Comparison of ENCODE assay signal across 37 cellular contexts in genomic region chr14:29191092-29191491, GRCh38.
"Had no signal": no experiment of that assay in that cellular context is flagged by ENCODE, and none has a peak within 500 bp of the region (broad histone marks: within the 10 kb centered on the region; RNA-seq: fewer than 3 reads in every experiment).

No MANE protein-coding gene starts in this region.

- H3K27me3 Mint-ChIP-seq: activated naive CD4-positive, alpha-beta T cell treated with anti-CD3 and anti-CD28 coated beads, Interleukin-2, amount 10 ng/mL, durations not matched to agents 7 days and 5 days; activated naive CD4-positive, alpha-beta T cell treated with anti-CD3 and anti-CD28 coated beads, Interleukin-2, amount 50 U/mL, for 24 hours; activated naive CD8-positive, alpha-beta T cell; activated naive CD8-positive, alpha-beta T cell treated with anti-CD3 and anti-CD28 coated beads for 36 hours; activated naive CD8-positive, alpha-beta T cell treated with anti-CD3 and anti-CD28 coated beads, Interleukin-2, amount 10 ng/mL, durations not matched to agents 7 days and 5 days; activated naive CD8-positive, alpha-beta T cell treated with anti-CD3 and anti-CD28 coated beads, Interleukin-2, amount 50 U/mL, for 24 hours; activated T-cell treated with anti-CD3 and anti-CD28 coated beads, Interleukin-2, amount 50 U/mL, for 24 hours; activated T-helper 17 cell treated with anti-CD3 and anti-CD28 coated beads, Interleukin-2, amount 50 U/mL, for 72 hours; brain; central memory CD8-positive, alpha-beta T cell had no signal

- H3K27ac ChIP-seq: adrenal gland, ascending aorta, body of pancreas, brain microvascular endothelial cell, breast epithelium, cardiac muscle cell had no signal

- H3K36me3 Mint-ChIP-seq: activated naive CD4-positive, alpha-beta T cell treated with anti-CD3 and anti-CD28 coated beads, Interleukin-2, amount 10 ng/mL, durations not matched to agents 7 days and 5 days; activated naive CD4-positive, alpha-beta T cell treated with anti-CD3 and anti-CD28 coated beads, Interleukin-2, amount 50 U/mL, for 24 hours; activated naive CD8-positive, alpha-beta T cell; activated naive CD8-positive, alpha-beta T cell treated with anti-CD3 and anti-CD28 coated beads for 36 hours; activated naive CD8-positive, alpha-beta T cell treated with anti-CD3 and anti-CD28 coated beads, Interleukin-2, amount 10 ng/mL, durations not matched to agents 7 days and 5 days; brain had no signal

- H3K4me3 Mint-ChIP-seq: activated naive CD4-positive, alpha-beta T cell treated with anti-CD3 and anti-CD28 coated beads for 36 hours; activated naive CD4-positive, alpha-beta T cell treated with anti-CD3 and anti-CD28 coated beads, Interleukin-2, amount 10 ng/mL, durations not matched to agents 7 days and 5 days; activated naive CD4-positive, alpha-beta T cell treated with anti-CD3 and anti-CD28 coated beads, Interleukin-2, amount 50 U/mL, for 24 hours; activated naive CD8-positive, alpha-beta T cell; activated naive CD8-positive, alpha-beta T cell treated with anti-CD3 and anti-CD28 coated beads for 36 hours; activated naive CD8-positive, alpha-beta T cell treated with anti-CD3 and anti-CD28 coated beads, Interleukin-2, amount 10 ng/mL, durations not matched to agents 7 days and 5 days; activated naive CD8-positive, alpha-beta T cell treated with anti-CD3 and anti-CD28 coated beads, Interleukin-2, amount 50 U/mL, for 24 hours; activated T-cell treated with anti-CD3 and anti-CD28 coated beads, Interleukin-2, amount 50 U/mL, for 24 hours; activated T-cell treated with anti-CD3 and anti-CD28 coated beads, Interleukin-2, amount 50 U/mL, for 4 hours; activated T-cell treated with anti-CD3 and anti-CD28 coated beads, Interleukin-2, amount 50 U/mL, for 72 hours; activated T-helper 1 cell treated with anti-CD3 and anti-CD28 coated beads, Interleukin-12 subunit alpha, Interleukin-12 subunit beta, Interleukin-2, Interleukin-4 antibody, amounts not matched to agents 30 ng/mL and 10 ng/mL and 1 ng/mL, durations not matched to agents 14 hours and 24 hours and 36 hours; activated T-helper 17 cell treated with anti-CD3 and anti-CD28 coated beads, Interleukin-2, amount 50 U/mL, for 72 hours; brain; central memory CD8-positive, alpha-beta T cell had no signal

- H3K4me1 ChIP-seq: adrenal gland, ascending aorta, body of pancreas, breast epithelium had no signal

- H3K4me3 ChIP-seq: adrenal gland, ascending aorta, body of pancreas, breast epithelium, cardiac muscle cell had no signal

- H3K9me3 Mint-ChIP-seq: central memory CD8-positive, alpha-beta T cell had no signal

- DNase-seq: activated effector memory CD4-positive, alpha-beta T cell treated with anti-CD3 and anti-CD28 coated beads, Interleukin-2, amount 50 U/mL, for 16 hours; activated effector memory CD4-positive, alpha-beta T cell treated with Interleukin-2 at 50 U/mL for 16 hours; activated gamma-delta T cell; activated gamma-delta T cell treated with Interleukin-2 at 50 U/mL for 16 hours; activated naive CD4-positive, alpha-beta T cell; activated naive CD4-positive, alpha-beta T cell treated with anti-CD3 and anti-CD28 coated beads for 36 hours; activated naive CD4-positive, alpha-beta T cell treated with anti-CD3 and anti-CD28 coated beads, Interleukin-2, amount 10 ng/mL, durations not matched to agents 7 days and 5 days; activated naive CD4-positive, alpha-beta T cell treated with anti-CD3 and anti-CD28 coated beads, Interleukin-2, amount 50 U/mL, for 16 hours; activated naive CD4-positive, alpha-beta T cell treated with Interleukin-2 at 50 U/mL for 16 hours; activated naive CD8-positive, alpha-beta T cell treated with anti-CD3 and anti-CD28 coated beads for 36 hours; activated naive CD8-positive, alpha-beta T cell treated with anti-CD3 and anti-CD28 coated beads, Interleukin-2, amount 10 ng/mL, durations not matched to agents 7 days and 5 days; activated naive CD8-positive, alpha-beta T cell treated with anti-CD3 and anti-CD28 coated beads, Interleukin-2, amount 50 U/mL, for 24 hours; activated T-cell treated with anti-CD3 and anti-CD28 coated beads, Interleukin-2, amount 50 U/mL, for 24 hours; activated T-cell treated with anti-CD3 and anti-CD28 coated beads, Interleukin-2, amount 50 U/mL, for 4 hours; activated T-cell treated with anti-CD3 and anti-CD28 coated beads, Interleukin-2, amount 50 U/mL, for 48 hours; activated T-cell treated with anti-CD3 and anti-CD28 coated beads, Interleukin-2, amount 50 U/mL, for 72 hours; adrenal gland; amniotic stem cell; amygdala; anterior cingulate cortex; aorta; body of pancreas; brain microvascular endothelial cell; caudate nucleus; central memory CD4-positive, alpha-beta T cell; cerebellar nuclear complex had no signal

- H3K27me3 ChIP-seq: adrenal gland, ascending aorta, body of pancreas, brain microvascular endothelial cell, breast epithelium, cardiac muscle cell had no signal

- H3K27ac Mint-ChIP-seq: activated naive CD4-positive, alpha-beta T cell treated with anti-CD3 and anti-CD28 coated beads for 36 hours; activated naive CD4-positive, alpha-beta T cell treated with anti-CD3 and anti-CD28 coated beads, Interleukin-2, amount 10 ng/mL, durations not matched to agents 7 days and 5 days; activated naive CD4-positive, alpha-beta T cell treated with anti-CD3 and anti-CD28 coated beads, Interleukin-2, amount 50 U/mL, for 24 hours; activated naive CD4-positive, alpha-beta T cell treated with anti-CD3 and anti-CD28 coated beads, Interleukin-2, amount 50 U/mL, for 72 hours; activated naive CD8-positive, alpha-beta T cell; activated naive CD8-positive, alpha-beta T cell treated with anti-CD3 and anti-CD28 coated beads for 36 hours; activated naive CD8-positive, alpha-beta T cell treated with anti-CD3 and anti-CD28 coated beads, Interleukin-2, amount 10 ng/mL, durations not matched to agents 7 days and 5 days; activated naive CD8-positive, alpha-beta T cell treated with anti-CD3 and anti-CD28 coated beads, Interleukin-2, amount 50 U/mL, for 24 hours; activated T-cell treated with anti-CD3 and anti-CD28 coated beads, Interleukin-2, amount 50 U/mL, for 24 hours; activated T-cell treated with anti-CD3 and anti-CD28 coated beads, Interleukin-2, amount 50 U/mL, for 72 hours; activated T-helper 1 cell treated with anti-CD3 and anti-CD28 coated beads, Interleukin-12 subunit alpha, Interleukin-12 subunit beta, Interleukin-2, Interleukin-4 antibody, amounts not matched to agents 30 ng/mL and 10 ng/mL and 1 ng/mL, durations not matched to agents 14 hours and 24 hours and 36 hours; activated T-helper 17 cell treated with anti-CD3 and anti-CD28 coated beads, Interleukin-2, amount 50 U/mL, for 72 hours; activated T-helper 2 cell treated with anti-CD3 and anti-CD28 coated beads, Interferon-gamma antibody, Interleukin-2, Interleukin-4, amounts not matched to agents 10 μg/mL and 5 μg/mL and 100 μg/mL, durations not matched to agents 14 hours and 24 hours and 36 hours; brain had no signal

- ATAC-seq: activated naive CD4-positive, alpha-beta T cell treated with anti-CD3 and anti-CD28 coated beads, Interleukin-2, amount 50 U/mL, for 72 hours; activated naive CD8-positive, alpha-beta T cell treated with anti-CD3 and anti-CD28 coated beads, Interleukin-2, amount 50 U/mL, for 24 hours; activated T-cell treated with anti-CD3 and anti-CD28 coated beads, Interleukin-2, amount 50 U/mL, for 4 hours; activated T-cell treated with anti-CD3 and anti-CD28 coated beads, Interleukin-2, amount 50 U/mL, for 72 hours; activated T-helper 17 cell treated with anti-CD3 and anti-CD28 coated beads, Interleukin-2, amount 50 U/mL, for 72 hours; body of pancreas had no signal

- H3K36me3 ChIP-seq: adrenal gland, ascending aorta, brain microvascular endothelial cell, breast epithelium, cardiac muscle cell had no signal

- H3K4me1 Mint-ChIP-seq: activated naive CD4-positive, alpha-beta T cell treated with anti-CD3 and anti-CD28 coated beads, Interleukin-2, amount 10 ng/mL, durations not matched to agents 7 days and 5 days; activated naive CD4-positive, alpha-beta T cell treated with anti-CD3 and anti-CD28 coated beads, Interleukin-2, amount 50 U/mL, for 24 hours; activated naive CD8-positive, alpha-beta T cell treated with anti-CD3 and anti-CD28 coated beads for 36 hours; activated naive CD8-positive, alpha-beta T cell treated with anti-CD3 and anti-CD28 coated beads, Interleukin-2, amount 10 ng/mL, durations not matched to agents 7 days and 5 days; activated naive CD8-positive, alpha-beta T cell treated with anti-CD3 and anti-CD28 coated beads, Interleukin-2, amount 50 U/mL, for 24 hours; activated T-helper 17 cell treated with anti-CD3 and anti-CD28 coated beads, Interleukin-2, amount 50 U/mL, for 72 hours; brain; central memory CD8-positive, alpha-beta T cell had no signal

- H3K9me3 ChIP-seq: adrenal gland, ascending aorta, body of pancreas, breast epithelium had no signal
